ENCODE assay signal across 1 cellular context in the genomic region with DNA sequence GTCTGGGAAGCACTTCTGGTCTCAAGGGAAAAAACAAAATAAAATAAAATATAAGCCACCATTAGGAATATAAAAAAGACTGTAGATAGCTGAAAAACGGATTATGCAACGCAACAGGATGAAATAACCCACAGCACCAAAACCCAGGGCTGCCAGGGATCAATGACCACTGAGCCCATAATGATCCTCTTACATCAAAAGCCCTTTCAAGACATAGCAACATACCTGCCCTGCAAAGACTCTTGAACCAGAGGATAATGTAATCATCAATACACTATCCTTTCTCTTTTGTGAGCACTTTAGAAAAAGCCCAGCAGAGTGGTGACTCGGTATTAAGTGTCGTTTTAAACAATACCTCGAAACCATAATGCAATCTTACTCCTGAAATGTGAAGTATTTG.
TF ChIP-seq lines count a peak whose summit lies in the region.

No MANE protein-coding gene starts in this region.

TF ChIP-seq in GM23338, 12 proteins besides CTCF, POLR2A, EP300 and RAD21 (continued from another document):
- TF ChIP-seq, protein P1, sequence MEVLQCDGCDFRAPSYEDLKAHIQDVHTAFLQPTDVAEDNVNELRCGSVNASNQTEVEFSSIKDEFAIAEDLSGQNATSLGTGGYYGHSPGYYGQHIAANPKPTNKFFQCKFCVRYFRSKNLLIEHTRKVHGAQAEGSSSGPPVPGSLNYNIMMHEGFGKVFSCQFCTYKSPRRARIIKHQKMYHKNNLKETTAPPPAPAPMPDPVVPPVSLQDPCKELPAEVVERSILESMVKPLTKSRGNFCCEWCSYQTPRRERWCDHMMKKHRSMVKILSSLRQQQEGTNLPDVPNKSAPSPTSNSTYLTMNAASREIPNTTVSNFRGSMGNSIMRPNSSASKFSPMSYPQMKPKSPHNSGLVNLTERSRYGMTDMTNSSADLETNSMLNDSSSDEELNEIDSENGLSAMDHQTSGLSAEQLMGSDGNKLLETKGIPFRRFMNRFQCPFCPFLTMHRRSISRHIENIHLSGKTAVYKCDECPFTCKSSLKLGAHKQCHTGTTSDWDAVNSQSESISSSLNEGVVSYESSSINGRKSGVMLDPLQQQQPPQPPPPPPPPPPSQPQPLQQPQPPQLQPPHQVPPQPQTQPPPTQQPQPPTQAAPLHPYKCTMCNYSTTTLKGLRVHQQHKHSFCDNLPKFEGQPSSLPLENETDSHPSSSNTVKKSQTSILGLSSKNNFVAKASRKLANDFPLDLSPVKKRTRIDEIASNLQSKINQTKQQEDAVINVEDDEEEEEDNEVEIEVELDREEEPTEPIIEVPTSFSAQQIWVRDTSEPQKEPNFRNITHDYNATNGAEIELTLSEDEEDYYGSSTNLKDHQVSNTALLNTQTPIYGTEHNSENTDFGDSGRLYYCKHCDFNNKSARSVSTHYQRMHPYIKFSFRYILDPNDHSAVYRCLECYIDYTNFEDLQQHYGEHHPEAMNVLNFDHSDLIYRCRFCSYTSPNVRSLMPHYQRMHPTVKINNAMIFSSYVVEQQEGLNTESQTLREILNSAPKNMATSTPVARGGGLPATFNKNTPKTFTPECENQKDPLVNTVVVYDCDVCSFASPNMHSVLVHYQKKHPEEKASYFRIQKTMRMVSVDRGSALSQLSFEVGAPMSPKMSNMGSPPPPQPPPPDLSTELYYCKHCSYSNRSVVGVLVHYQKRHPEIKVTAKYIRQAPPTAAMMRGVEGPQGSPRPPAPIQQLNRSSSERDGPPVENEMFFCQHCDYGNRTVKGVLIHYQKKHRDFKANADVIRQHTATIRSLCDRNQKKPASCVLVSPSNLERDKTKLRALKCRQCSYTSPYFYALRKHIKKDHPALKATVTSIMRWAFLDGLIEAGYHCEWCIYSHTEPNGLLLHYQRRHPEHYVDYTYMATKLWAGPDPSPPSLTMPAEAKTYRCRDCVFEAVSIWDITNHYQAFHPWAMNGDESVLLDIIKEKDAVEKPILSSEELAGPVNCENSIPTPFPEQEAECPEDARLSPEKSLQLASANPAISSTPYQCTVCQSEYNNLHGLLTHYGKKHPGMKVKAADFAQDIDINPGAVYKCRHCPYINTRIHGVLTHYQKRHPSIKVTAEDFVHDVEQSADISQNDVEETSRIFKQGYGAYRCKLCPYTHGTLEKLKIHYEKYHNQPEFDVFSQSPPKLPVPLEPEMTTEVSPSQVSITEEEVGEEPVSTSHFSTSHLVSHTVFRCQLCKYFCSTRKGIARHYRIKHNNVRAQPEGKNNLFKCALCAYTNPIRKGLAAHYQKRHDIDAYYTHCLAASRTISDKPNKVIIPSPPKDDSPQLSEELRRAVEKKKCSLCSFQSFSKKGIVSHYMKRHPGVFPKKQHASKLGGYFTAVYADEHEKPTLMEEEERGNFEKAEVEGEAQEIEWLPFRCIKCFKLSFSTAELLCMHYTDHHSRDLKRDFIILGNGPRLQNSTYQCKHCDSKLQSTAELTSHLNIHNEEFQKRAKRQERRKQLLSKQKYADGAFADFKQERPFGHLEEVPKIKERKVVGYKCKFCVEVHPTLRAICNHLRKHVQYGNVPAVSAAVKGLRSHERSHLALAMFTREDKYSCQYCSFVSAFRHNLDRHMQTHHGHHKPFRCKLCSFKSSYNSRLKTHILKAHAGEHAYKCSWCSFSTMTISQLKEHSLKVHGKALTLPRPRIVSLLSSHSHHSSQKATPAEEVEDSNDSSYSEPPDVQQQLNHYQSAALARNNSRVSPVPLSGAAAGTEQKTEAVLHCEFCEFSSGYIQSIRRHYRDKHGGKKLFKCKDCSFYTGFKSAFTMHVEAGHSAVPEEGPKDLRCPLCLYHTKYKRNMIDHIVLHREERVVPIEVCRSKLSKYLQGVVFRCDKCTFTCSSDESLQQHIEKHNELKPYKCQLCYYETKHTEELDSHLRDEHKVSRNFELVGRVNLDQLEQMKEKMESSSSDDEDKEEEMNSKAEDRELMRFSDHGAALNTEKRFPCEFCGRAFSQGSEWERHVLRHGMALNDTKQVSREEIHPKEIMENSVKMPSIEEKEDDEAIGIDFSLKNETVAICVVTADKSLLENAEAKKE (CRISPR knock-in tag; IDR thresholded peaks at IDR 0.05), result no peak
- no peak for TF ChIP-seq EZH2phosphoT487 (IDR thresholded peaks at IDR 0.05; ENCODE audit: unreplicated experiment)
